In the genomic region with DNA sequence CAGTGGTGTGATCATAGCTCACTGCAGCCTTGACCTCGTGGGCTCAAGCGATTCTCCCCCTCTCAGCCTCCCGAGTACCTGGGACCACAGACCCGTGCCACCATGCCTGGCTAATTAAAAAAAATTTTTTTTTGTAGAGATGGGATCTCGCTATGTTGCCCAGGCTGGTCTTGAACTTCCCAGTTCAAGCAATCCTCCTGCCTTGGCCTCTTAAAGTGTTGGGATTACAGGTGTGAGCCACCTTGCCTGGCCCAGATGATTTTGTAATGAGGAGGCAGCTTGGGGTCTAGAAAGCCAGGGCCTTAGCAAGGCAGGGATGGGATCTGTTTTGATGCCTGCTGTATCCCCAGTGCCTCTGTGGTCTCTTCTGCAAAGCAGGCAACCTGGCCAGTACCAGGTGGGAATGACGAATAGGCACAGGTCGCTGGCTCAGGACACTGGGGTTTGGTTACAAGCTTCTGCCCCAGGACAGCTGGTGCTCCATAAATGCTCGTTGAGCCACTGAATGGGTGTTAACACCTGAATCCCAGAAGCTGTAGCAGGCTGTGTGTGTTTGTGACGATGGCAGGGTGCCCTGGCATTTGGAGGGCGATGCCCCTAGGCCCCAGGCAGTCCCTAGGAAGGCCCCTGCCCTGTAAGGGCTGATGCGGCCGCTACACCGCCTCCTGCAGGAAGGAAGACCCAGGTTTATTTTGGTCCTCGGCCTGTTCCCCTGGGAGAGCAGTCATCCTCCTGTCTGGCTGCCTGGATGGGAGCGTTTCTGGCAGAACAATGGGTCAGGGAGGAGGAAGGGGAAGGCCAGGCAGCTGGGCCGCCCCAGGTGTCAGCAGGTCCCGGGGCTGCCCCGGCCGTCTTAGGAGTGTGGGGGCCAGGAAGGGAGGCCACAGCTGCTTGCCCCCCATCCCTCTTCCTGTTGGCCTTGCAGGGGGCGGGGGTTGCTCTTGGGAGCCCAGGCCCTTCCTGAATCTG, we compare ENCODE assay signal across 13 cellular contexts. TPM values are rescaled to one million over a fixed set of nuclear protein-coding genes. Genes with fewer than 3 reads are reported as not detected.
DNase-seq lines count a peak whose midpoint lies in the region; ATAC-seq, FAIRE-seq and TF ChIP-seq lines count a peak whose summit lies in the region.
"Had no signal": no experiment of that assay in that cellular context is flagged by ENCODE, and none has a peak within 500 bp of the region (broad histone marks: within the 10 kb centered on the region; RNA-seq: fewer than 3 reads in every experiment).

No MANE protein-coding gene starts in this region.

- TF ChIP-seq POLR2A in Peyer's patch (IDR thresholded peaks at IDR 0.05) (no peak), gastroesophageal sphincter (IDR thresholded peaks at IDR 0.05) (no peak)

- H2AFZ ChIP-seq in osteoblast (ENCODE audit: low read length): no peak overlapping the region

- H3K27ac ChIP-seq in Peyer's patch (peak overlapping the region in 3 of 4 donors; percentile 49 to 75 (median 70)), gastroesophageal sphincter (peak overlapping the region; percentile 71 to 85 (median 82)), osteoblast (ENCODE audit: low read depth, low read length) (no peak overlapping the region)

- H4K20me1 ChIP-seq in osteoblast (ENCODE audit: insufficient read depth, low read length): peaks cover 3% of the 10 kb centered on the region

- no peak overlapping the region for H3K4me2 ChIP-seq in osteoblast (ENCODE audit: insufficient read depth, low read length)

- FAIRE-seq in D721Med (lab: Jason Lieb, UNC): no peak
- FAIRE-seq: frontal cortex had no signal

- no peaks in the 10 kb centered on the region for H3K27me3 ChIP-seq in Peyer's patch
- H3K27me3 ChIP-seq in gastroesophageal sphincter: no peaks in the 10 kb centered on the region
- no peaks in the 10 kb centered on the region for H3K27me3 ChIP-seq in osteoblast (ENCODE audit: insufficient read depth, low read length)
- H3K27me3 ChIP-seq: MG63 had no signal

- H3K9me3 ChIP-seq in Peyer's patch (no peaks in the 10 kb centered on the region), gastroesophageal sphincter (no peaks in the 10 kb centered on the region), osteoblast (ENCODE audit: low read depth, low read length) (no peaks in the 10 kb centered on the region)
- H3K9me3 ChIP-seq: MG63 had no signal

- no peak for TF ChIP-seq EP300 in gastroesophageal sphincter (IDR thresholded peaks at IDR 0.05)

- no peak overlapping the region for H3K4me3 ChIP-seq in Peyer's patch
- H3K4me3 ChIP-seq in gastroesophageal sphincter: no peak overlapping the region
- no peak overlapping the region for H3K4me3 ChIP-seq in osteoblast (ENCODE audit: insufficient read depth, low read length)
- H3K4me3 ChIP-seq: MG63 had no signal

- H3K79me2 ChIP-seq in osteoblast (ENCODE audit: insufficient read depth, low read length): no peaks in the 10 kb centered on the region

- DNase-seq in D721Med (ENCODE audit: insufficient read length, low spot score) (no peak), Peyer's patch (no peak), osteoblast (ENCODE audit: insufficient read length, low spot score, missing footprints) (peak; percentile 97), pons (ENCODE audit: low spot score) (no peak), SK-N-DZ (ENCODE audit: low spot score) (no peak), Kasumi-1 (lab: John Stamatoyannopoulos, UW) (no peak)
- no peak for DNase-seq in activated effector memory CD4-positive, alpha-beta T cell treated with anti-CD3 and anti-CD28 coated beads, Interleukin-2, amount 50 U/mL, for 16 hours
- DNase-seq: activated CD4-positive, alpha-beta T cell treated with anti-CD3 and anti-CD28 coated beads for 1 hour; MG63; stimulated activated CD4-positive, alpha-beta T cell treated with anti-CD3 and anti-CD28 coated beads, Interleukin-4, amount 100 ng/mL, for 4 hours had no signal

- peak; percentile 71 for ATAC-seq in gastroesophageal sphincter
- ATAC-seq: Panc1 had no signal

- 68% methylated on average over 5 of the region's 20 CpGs; no CpG with 5 or more reads in 1 of the 2 donors for WGBS in gastroesophageal sphincter (ENCODE audit: low coverage in 1 of 2), 2 donors

- H3K36me3 ChIP-seq in Peyer's patch (peaks cover 0 to 12% (median 0%) of the 10 kb centered on the region in 3 donors), gastroesophageal sphincter (peaks cover 0 to 20% of the 10 kb centered on the region in 2 donors), osteoblast (ENCODE audit: insufficient read depth, low read length) (peaks cover 2% of the 10 kb centered on the region)
- H3K36me3 ChIP-seq: MG63 had no signal

- TF ChIP-seq CTCF in D721Med (IDR thresholded peaks at IDR 0.05; ENCODE audit: insufficient read depth, missing control alignments) (peak; percentile 2), Peyer's patch (IDR thresholded peaks at IDR 0.05) (no peak), gastroesophageal sphincter (IDR thresholded peaks at IDR 0.05) (peak in 1 of 4 experiments; percentile 34), osteoblast (IDR thresholded peaks at IDR 0.05; ENCODE audit: extremely low read depth, low read depth, low read length) (peak; percentile 38)

- H3K4me1 ChIP-seq in Peyer's patch (peaks cover 0 to 12% (median 3%) of the 10 kb centered on the region in 4 donors), gastroesophageal sphincter (peaks cover 0 to 49% (median 8%) of the 10 kb centered on the region in 3 donors), osteoblast (ENCODE audit: insufficient read depth, low read length) (peaks cover 6% of the 10 kb centered on the region)

RNA-seq across cellular contexts. Expression of a gene that starts 8.6 kb away (rescaled TPM):
- total RNA-seq in Peyer's patch: 10 to 100 TPM in 2 of 4 donors, 1 to 10 TPM in 2; 7.0 to 16.5 (median 11.0) TPM
- total RNA-seq in gastroesophageal sphincter: 10 to 100 TPM in 1 of 4 donors, 1 to 10 TPM in 3; 5.8 to 16.4 (median 7.0) TPM
- total RNA-seq in osteoblast: 1.8 TPM in 2 replicates
- 5.4 and 8.5 TPM in 2 replicates for polyA plus RNA-seq in SK-N-DZ (2014; cell fraction: cytosol; rRNA removed)
- 1.8 and 2.0 TPM in 2 replicates for polyA plus RNA-seq in SK-N-DZ (2014; cell fraction: nucleus; rRNA removed)

RNA-seq across cellular contexts. Expression of a gene that starts 22.2 kb away (rescaled TPM):
- total RNA-seq in Peyer's patch (10 to 100 TPM in 3 of 4 donors, 1 to 10 TPM in 1; 9.9 to 45.9 (median 40.3) TPM), gastroesophageal sphincter (10 to 100 TPM; 20.5 to 44.6 (median 30.1) TPM), osteoblast (152 and 161 TPM in 2 replicates)
- 66.4 and 72.3 TPM in 2 replicates for polyA plus RNA-seq in SK-N-DZ (2014; cell fraction: cytosol; rRNA removed)
- polyA plus RNA-seq in SK-N-DZ (2014; cell fraction: nucleus; rRNA removed): 38.4 and 39.3 TPM in 2 replicates

Comparison
In these comparisons a context has a peak if more than half of its experiments do, and no peak if none do; other contexts are left out.
1. CTCF ChIP-seq: peak in D721Med (single experiment) and osteoblast (single experiment); none in Peyer's patch (0 of 6).